ENCODE assay signal across 1 cellular context in genomic region chrX:149938427-149939270, GRCh38.
TF ChIP-seq lines count a peak whose summit lies in the region.

EOLA2 (minus strand) TSS chrX:149938491; CDS start chrX:149933874, 4,617 bp downstream.

TF ChIP-seq in K562, 482 proteins besides CTCF, POLR2A, EP300 and RAD21 (continued from another document):
- no peak for TF ChIP-seq GTF2B (IDR thresholded peaks at IDR 0.05; ENCODE audit: extremely low read depth, insufficient read length)
- TF ChIP-seq NBN (IDR thresholded peaks at IDR 0.05; ENCODE audit: low read depth), result peak; percentile 73
- no peak for TF ChIP-seq MIER1 (IDR thresholded peaks at IDR 0.05; ENCODE audit: low read depth)
- no peak for TF ChIP-seq ZBTB34 (CRISPR knock-in tag; IDR thresholded peaks at IDR 0.05)
- peak; percentile 94 for TF ChIP-seq CREB1 (IDR thresholded peaks at IDR 0.05)
- peak; percentile 95 for TF ChIP-seq CREB1 (CRISPR knock-in tag; IDR thresholded peaks at IDR 0.05)
- peak; percentile 99 for TF ChIP-seq NCOA6 (IDR thresholded peaks at IDR 0.05)
- peak in 1 of 3 experiments; percentile 45 for TF ChIP-seq YY1 (IDR thresholded peaks at IDR 0.05; ENCODE audit: borderline replicate concordance in 1 of 3, control insufficient read depth in 1 of 3, extremely low read depth in 1 of 3, insufficient read depth in 3 of 3, insufficient read length in 1 of 3, insufficient replicate concordance in 2 of 3, low read depth in 1 of 3, low read length in 2 of 3)
- no peak for TF ChIP-seq CREB3 (tag; conservative IDR thresholded peaks at IDR 0.05; ENCODE audit: low read depth)
- peak; percentile 9; the same call in 1 of the 2 replicates for TF ChIP-seq NFIC (IDR thresholded peaks at IDR 0.05)
- no peak for TF ChIP-seq SMARCE1 (IDR thresholded peaks at IDR 0.05)
- TF ChIP-seq SMARCA4 (IDR thresholded peaks at IDR 0.05), result peak; percentile 45; the same call in 1 of the 2 replicates
- 0 out of 2 replicates have a peak, but pooled peaks have one; percentile 36 for TF ChIP-seq ZKSCAN1 (IDR thresholded peaks at IDR 0.05; ENCODE audit: low read depth, low read length)
- 0 out of 3 replicates have a peak, but pooled peaks of 1 of the 2 experiments have one; percentile 38 for TF ChIP-seq CBX3 (IDR thresholded peaks at IDR 0.05; ENCODE audit: borderline replicate concordance in 1 of 2, low read length in 2 of 2)
- peak; percentile 47; the same call in 1 of the 2 replicates for TF ChIP-seq ZBTB7A (IDR thresholded peaks at IDR 0.05; ENCODE audit: borderline replicate concordance, control insufficient read depth, low read depth, low read length)
- TF ChIP-seq JUN (IDR thresholded peaks at IDR 0.05; ENCODE audit: borderline replicate concordance, low read depth, low read length), result peak; percentile 74
- no peak; the same call in 1 of the 2 replicates for TF ChIP-seq JUN (CRISPR knock-in tag; IDR thresholded peaks at IDR 0.05; ENCODE audit: borderline replicate concordance)
- peak; percentile 86 to 89 for TF ChIP-seq NRF1 (conservative IDR thresholded peaks at IDR 0.05 in 1 of 2, IDR thresholded peaks at IDR 0.05 in 1 of 2)
- TF ChIP-seq RCOR1 (IDR thresholded peaks at IDR 0.05; ENCODE audit: borderline replicate concordance in 1 of 2, low read depth in 2 of 2, low read length in 2 of 2), result peak in 1 of 2 experiments; percentile 14; a peak in 1 of 4 replicates
- no peak; the same call in 1 of the 2 replicates for TF ChIP-seq MTA3 (IDR thresholded peaks at IDR 0.05; ENCODE audit: borderline replicate concordance)
- no peak for TF ChIP-seq SRSF9 (IDR thresholded peaks at IDR 0.05; ENCODE audit: borderline replicate concordance, low read depth, low read length)
- TF ChIP-seq TEAD4 (IDR thresholded peaks at IDR 0.05; ENCODE audit: low read length), result peak; percentile 25; the same call in 1 of the 2 replicates
- TF ChIP-seq TEAD4 (CRISPR knock-in tag; IDR thresholded peaks at IDR 0.05; ENCODE audit: borderline replicate concordance), result no peak
- peak; percentile 56 to 71 for TF ChIP-seq MNT (conservative IDR thresholded peaks at IDR 0.05)
